29 cellular contexts compared by ENCODE assay signal in genomic region chr16:77416939-77417480, GRCh38. TPM values are rescaled to one million over a fixed set of nuclear protein-coding genes. Genes with fewer than 3 reads are reported as not detected.
"Had no signal": no experiment of that assay in that cellular context is flagged by ENCODE, and none has a peak within 500 bp of the region (broad histone marks: within the 10 kb centered on the region; RNA-seq: fewer than 3 reads in every experiment).

No MANE protein-coding gene starts in this region.

- H3K27me3 ChIP-seq: stomach, suprapubic skin, testis, thyroid gland, tibial artery, tibial nerve, transverse colon, upper lobe of left lung, upper lobe of right lung, uterus, vagina had no signal

- H3K9me3 Mint-ChIP-seq: type B pancreatic cell had no signal

- H3K36me3 ChIP-seq: stomach, suprapubic skin, thoracic aorta, thyroid gland, tibial artery, tibial nerve, transverse colon, upper lobe of left lung, upper lobe of right lung, uterus, vagina had no signal

- H3K36me3 Mint-ChIP-seq: stimulated activated effector memory CD8-positive, alpha-beta T cell treated with anti-CD3 and anti-CD28 coated beads, Interleukin-12 subunit alpha, Interleukin-12 subunit beta, amount 100 ng/mL, for 72 hours; stimulated activated memory B cell treated with anti-CD40 and anti-IgM and Interleukin-4, amounts not matched to agents 10 μg/mL and 1 μg/mL and 100 μg/mL, for 72 hours had no signal

- H3K27me3 Mint-ChIP-seq: type B pancreatic cell had no signal

- H3K4me3 Mint-ChIP-seq: stimulated activated effector memory CD8-positive, alpha-beta T cell treated with anti-CD3 and anti-CD28 coated beads, Interleukin-12 subunit alpha, Interleukin-12 subunit beta, amount 100 ng/mL, for 72 hours; stimulated activated memory B cell treated with anti-CD40 and anti-IgM and Interleukin-4, amounts not matched to agents 10 μg/mL and 1 μg/mL and 100 μg/mL, for 72 hours; stimulated activated naive B cell treated with anti-CD40 and anti-IgM and Interleukin-4, amounts not matched to agents 10 μg/mL and 1 μg/mL and 100 μg/mL, for 72 hours; stimulated activated naive CD8-positive, alpha-beta T cell treated with anti-CD3 and anti-CD28 coated beads, Interleukin-15, amount 100 ng/mL, for 72 hours; stimulated activated naive CD8-positive, alpha-beta T cell treated with anti-CD3 and anti-CD28 coated beads, Interleukin-15, Interleukin-2, amounts not matched to agents 100 ng/mL and 50 ng/mL, for 24 hours; type B pancreatic cell had no signal

- H3K27ac Mint-ChIP-seq: stimulated activated effector memory CD8-positive, alpha-beta T cell treated with anti-CD3 and anti-CD28 coated beads, Interleukin-12 subunit alpha, Interleukin-12 subunit beta, amount 100 ng/mL, for 72 hours; stimulated activated memory B cell treated with anti-CD40 and anti-IgM and Interleukin-4, amounts not matched to agents 10 μg/mL and 1 μg/mL and 100 μg/mL, for 72 hours; stimulated activated naive B cell treated with anti-CD40 and anti-IgM and Interleukin-4, amounts not matched to agents 10 μg/mL and 1 μg/mL and 100 μg/mL, for 72 hours; stimulated activated naive CD8-positive, alpha-beta T cell treated with anti-CD3 and anti-CD28 coated beads, Interleukin-15, amount 100 ng/mL, for 72 hours; stimulated activated naive CD8-positive, alpha-beta T cell treated with anti-CD3 and anti-CD28 coated beads, Interleukin-15, Interleukin-2, amounts not matched to agents 100 ng/mL and 50 ng/mL, for 24 hours; type B pancreatic cell had no signal

- H3K4me1 ChIP-seq: stomach, suprapubic skin, testis, thyroid gland, tibial artery, tibial nerve, transverse colon, upper lobe of left lung, upper lobe of right lung, uterus, vagina had no signal

- FAIRE-seq: urothelium cell line had no signal

- DNase-seq: stimulated activated CD4-positive, alpha-beta T cell treated with anti-CD3 and anti-CD28 coated beads, Interleukin-2, amount 100 ng/mL, for 48 hours; stimulated activated CD4-positive, alpha-beta T cell treated with anti-CD3 and anti-CD28 coated beads, Interleukin-4, amount 100 ng/mL, for 1 hour; stimulated activated CD4-positive, alpha-beta T cell treated with anti-CD3 and anti-CD28 coated beads, Interleukin-4, amount 100 ng/mL, for 24 hours; stimulated activated CD4-positive, alpha-beta T cell treated with anti-CD3 and anti-CD28 coated beads, Interleukin-4, amount 100 ng/mL, for 4 hours; stimulated activated CD8-positive, alpha-beta memory T cell treated with anti-CD3 and anti-CD28 coated beads, Interleukin-4, amount 100 ng/mL, for 48 hours; stimulated activated naive B cell treated with anti-CD40 and anti-IgM and Interleukin-4, amounts not matched to agents 10 μg/mL and 1 μg/mL and 100 μg/mL, for 72 hours; stimulated activated naive CD4-positive, alpha-beta T cell; stimulated activated naive CD4-positive, alpha-beta T cell treated with Interleukin-2 at 50 U/mL for 16 hours; stimulated activated naive CD8-positive, alpha-beta T cell treated with anti-CD3 and anti-CD28 coated beads, Interleukin-15, amount 100 ng/mL, for 72 hours; stimulated activated naive CD8-positive, alpha-beta T cell treated with anti-CD3 and anti-CD28 coated beads, Interleukin-15, Interleukin-2, amounts not matched to agents 100 U/mL and 50 U/mL, for 24 hours; stomach; substantia nigra; testis; thyroid gland; tibial artery; transverse colon; upper lobe of left lung; upper lobe of right lung; uterus had no signal

- ATAC-seq: stimulated activated effector memory CD8-positive, alpha-beta T cell treated with anti-CD3 and anti-CD28 coated beads, Interleukin-12 subunit alpha, Interleukin-12 subunit beta, amount 100 ng/mL, for 72 hours; stimulated activated memory B cell treated with anti-CD40 and anti-IgM and Interleukin-4, amounts not matched to agents 10 μg/mL and 1 μg/mL and 100 μg/mL, for 72 hours; stimulated activated naive B cell treated with anti-CD40 and anti-IgM and Interleukin-4, amounts not matched to agents 10 μg/mL and 1 μg/mL and 100 μg/mL, for 72 hours; stimulated activated naive CD8-positive, alpha-beta T cell treated with anti-CD3 and anti-CD28 coated beads, Interleukin-15, amount 100 ng/mL, for 72 hours; stimulated activated naive CD8-positive, alpha-beta T cell treated with anti-CD3 and anti-CD28 coated beads, Interleukin-15, Interleukin-2, amounts not matched to agents 100 U/mL and 50 U/mL, for 24 hours; upper lobe of right lung had no signal

- H3K4me1 Mint-ChIP-seq: stimulated activated effector memory CD8-positive, alpha-beta T cell treated with anti-CD3 and anti-CD28 coated beads, Interleukin-12 subunit alpha, Interleukin-12 subunit beta, amount 100 ng/mL, for 72 hours; stimulated activated memory B cell treated with anti-CD40 and anti-IgM and Interleukin-4, amounts not matched to agents 10 μg/mL and 1 μg/mL and 100 μg/mL, for 72 hours; stimulated activated naive B cell treated with anti-CD40 and anti-IgM and Interleukin-4, amounts not matched to agents 10 μg/mL and 1 μg/mL and 100 μg/mL, for 72 hours; stimulated activated naive CD8-positive, alpha-beta T cell treated with anti-CD3 and anti-CD28 coated beads, Interleukin-15, amount 100 ng/mL, for 72 hours had no signal

- H3K9me3 ChIP-seq: stomach, suprapubic skin, testis, thoracic aorta, thyroid gland, tibial artery, tibial nerve, transverse colon, upper lobe of left lung, upper lobe of right lung, uterus, vagina had no signal

- H3K4me3 ChIP-seq: stomach, suprapubic skin, testis, thoracic aorta, thyroid gland, tibial artery, tibial nerve, transverse colon, upper lobe of left lung, upper lobe of right lung, uterus, vagina had no signal

- H3K27ac ChIP-seq: stomach, suprapubic skin, testis, thoracic aorta, thyroid gland, tibial artery, tibial nerve, transverse colon, upper lobe of left lung, upper lobe of right lung, uterus, vagina had no signal

RNA-seq across cellular contexts. Expression of gene ADAMTS18, which starts 17.8 kb away (rescaled TPM):
- total RNA-seq: ureter had no signal
- polyA plus RNA-seq: stomach had no signal
